ENCODE assay signal across 8 cellular contexts in genomic region chr3:196712514-196713413, GRCh38. TPM values are rescaled to one million over a fixed set of nuclear protein-coding genes. Genes with fewer than 3 reads are reported as not detected.
A peak's percentile ranks its signal among the peaks of the same experiment; 100 is the strongest.
DNase-seq lines count a peak whose midpoint lies in the region; ATAC-seq lines count a peak whose summit lies in the region.

No MANE protein-coding gene starts in this region.

- H3K9me3 ChIP-seq in mesodermal cell (ENCODE audit: control insufficient read depth, low read length) = no peaks in the 10 kb centered on the region

- no peaks in the 10 kb centered on the region for H3K4me1 ChIP-seq in mesodermal cell (ENCODE audit: control insufficient read depth, insufficient read depth, low read length, poor library complexity, severe bottlenecking)

- DNase-seq in EH (ENCODE audit: low read depth) (peak; percentile 69), Kasumi-1 (lab: John Stamatoyannopoulos, UW) (peak; percentile 18 to 34), cortex of kidney (lab: John Stamatoyannopoulos, UW) (no peak)
- DNase-seq in activated CD4-positive, alpha-beta T cell treated with anti-CD3 and anti-CD28 coated beads for 1 hour = peak; percentile 53
- peak; percentile 62 for DNase-seq in effector CD4-positive, alpha-beta T cell
- DNase-seq in stimulated activated CD8-positive, alpha-beta memory T cell treated with anti-CD3 and anti-CD28 coated beads, Interleukin-12 subunit alpha, Interleukin-12 subunit beta, amount 100 ng/mL, for 24 hours (ENCODE audit: extremely low read depth) = peak; percentile 26

- H3K27ac ChIP-seq in mesodermal cell (ENCODE audit: low read depth, low read length, severe bottlenecking) = peak overlapping the region; percentile 81

- peak; percentile 51 for ATAC-seq in GM21723 (IDR thresholded peaks at IDR 0.05; ENCODE audit: unreplicated experiment)

- WGBS in mesodermal cell (ENCODE audit: insufficient coverage in 2 of 2), 2 experiments = 8 to 10% methylated on average over 49 to 52 of the region's 64 CpGs

- H3K4me3 ChIP-seq in mesodermal cell (ENCODE audit: extremely low read depth, insufficient read depth, low read length, poor library complexity, severe bottlenecking) = peak overlapping the region; percentile 68

- no peaks in the 10 kb centered on the region for H3K36me3 ChIP-seq in mesodermal cell (ENCODE audit: control insufficient read depth, insufficient read depth, low read length)

RNA-seq across cellular contexts. Expression of gene PIGX, which starts 0.6 kb away (rescaled TPM):
- polyA plus RNA-seq in mesodermal cell (2013, experiment 1 of 2) = 35.6 TPM
- 31.8 TPM for polyA plus RNA-seq in mesodermal cell (2013, experiment 2 of 2)

RNA-seq across cellular contexts. Expression of gene CEP19, which starts 0.7 kb away (rescaled TPM):
- 4.8 TPM for polyA plus RNA-seq in mesodermal cell (2013, experiment 1 of 2)
- 6.1 TPM for polyA plus RNA-seq in mesodermal cell (2013, experiment 2 of 2)

RNA-seq across cellular contexts. Expression of gene PAK2, which starts 26.9 kb away (rescaled TPM):
- polyA plus RNA-seq in mesodermal cell (2013, experiment 1 of 2) = 56.3 TPM
- 52.5 TPM for polyA plus RNA-seq in mesodermal cell (2013, experiment 2 of 2)
